ENCODE assay signal across 25 cellular contexts in genomic region chr3:52801839-52802238, GRCh38. TPM values are rescaled to one million over a fixed set of nuclear protein-coding genes. Genes with fewer than 3 reads are reported as not detected.
DNase-seq lines count a peak whose midpoint lies in the region; ATAC-seq and TF ChIP-seq lines count a peak whose summit lies in the region.
"Had no signal": no experiment of that assay in that cellular context is flagged by ENCODE, and none has a peak within 500 bp of the region (broad histone marks: within the 10 kb centered on the region; RNA-seq: fewer than 3 reads in every experiment).

No MANE protein-coding gene starts in this region.

- H3K4me1 Mint-ChIP-seq in chondrocyte (ENCODE audit: low read depth) = peaks cover 29% of the 10 kb centered on the region
- H3K4me1 Mint-ChIP-seq in progenitor cell of endocrine pancreas (ENCODE audit: low read depth) = no peaks in the 10 kb centered on the region
- H3K4me1 Mint-ChIP-seq: CD8-positive, alpha-beta memory T cell had no signal

- no peak overlapping the region for H3K27ac ChIP-seq in right lobe of liver
- H3K27ac ChIP-seq: C4-2B, SJSA1 had no signal

- H3K4me3 Mint-ChIP-seq in chondrocyte (ENCODE audit: unreplicated experiment) = no peak overlapping the region
- H3K4me3 Mint-ChIP-seq in progenitor cell of endocrine pancreas (ENCODE audit: low read depth) = no peak overlapping the region
- H3K4me3 Mint-ChIP-seq: CD8-positive, alpha-beta memory T cell had no signal

- H3K9me3 Mint-ChIP-seq in chondrocyte (ENCODE audit: low read depth) (no peaks in the 10 kb centered on the region), progenitor cell of endocrine pancreas (ENCODE audit: low read depth) (no peaks in the 10 kb centered on the region)
- H3K9me3 Mint-ChIP-seq: CD8-positive, alpha-beta memory T cell had no signal

- intact Hi-C loops in right lobe of liver (cut with DNase I) = loop anchor here in 1 of 2 donors (10.0 kb wide), 1 partner anchor 57 kb away; no protein-coding TSS in a partner anchor

- no peaks in the 10 kb centered on the region for H3K27me3 Mint-ChIP-seq in chondrocyte (ENCODE audit: low read depth)
- no peaks in the 10 kb centered on the region for H3K27me3 Mint-ChIP-seq in progenitor cell of endocrine pancreas

- H3K36me3 Mint-ChIP-seq in chondrocyte (ENCODE audit: low read depth) (peaks cover 2% of the 10 kb centered on the region), progenitor cell of endocrine pancreas (ENCODE audit: insufficient read depth) (no peaks in the 10 kb centered on the region)
- H3K36me3 Mint-ChIP-seq: CD8-positive, alpha-beta memory T cell had no signal

- ATAC-seq in HG02852 (IDR thresholded peaks at IDR 0.05; ENCODE audit: unreplicated experiment) (no peak), right lobe of liver (no peak)

- no peak overlapping the region for H3K4me3 ChIP-seq in right lobe of liver
- H3K4me3 ChIP-seq: SJSA1 had no signal

- no peak for TF ChIP-seq CTCF in chondrocyte (IDR thresholded peaks at IDR 0.05)
- TF ChIP-seq CTCF in progenitor cell of endocrine pancreas (IDR thresholded peaks at IDR 0.05; ENCODE audit: unreplicated experiment) = no peak
- no peak for TF ChIP-seq CTCF in right lobe of liver (IDR thresholded peaks at IDR 0.05)

- DNase-seq in EH (ENCODE audit: low read depth) (peak; percentile 39), chondrocyte (ENCODE audit: low spot score) (no peak), hepatic stellate cell (ENCODE audit: low spot score) (peak; percentile 34), progenitor cell of endocrine pancreas (ENCODE audit: low spot score, unreplicated experiment) (no peak), right lobe of liver (no peak)
- no peak for DNase-seq in activated effector memory CD4-positive, alpha-beta T cell treated with anti-CD3 and anti-CD28 coated beads, Interleukin-2, amount 50 U/mL, for 16 hours
- DNase-seq in stimulated activated CD4-positive, alpha-beta T cell treated with anti-CD3 and anti-CD28 coated beads, Interleukin-4, amount 100 ng/mL, for 1 hour = no peak
- DNase-seq: AML-193; CD8-positive, alpha-beta memory T cell; DMS53; EL; GF-D8; Karpas-422; NCI-H1694; NCI-H2081; NCI-H2171 treated with DMSO at 0.1 percent for 48 hours; NCI-H524 treated with DMSO at 0.1 percent for 48 hours; NCI-H82 had no signal

- H3K27me3 ChIP-seq in right lobe of liver = no peaks in the 10 kb centered on the region
- H3K27me3 ChIP-seq: SJSA1 had no signal

- peak overlapping the region; percentile 63 for H3K27ac Mint-ChIP-seq in chondrocyte (ENCODE audit: unreplicated experiment)
- peak overlapping the region; percentile 4 for H3K27ac Mint-ChIP-seq in progenitor cell of endocrine pancreas

- no peaks in the 10 kb centered on the region for H3K9me3 ChIP-seq in right lobe of liver
- H3K9me3 ChIP-seq: SJSA1 had no signal

- H3K36me3 ChIP-seq in right lobe of liver = peaks cover 10 to 99% (median 57%) of the 10 kb centered on the region in 4 donors
- H3K36me3 ChIP-seq: SJSA1 had no signal

- no peak for TF ChIP-seq POLR2A in right lobe of liver (IDR thresholded peaks at IDR 0.05)

- WGBS in right lobe of liver (ENCODE audit: insufficient coverage, low coverage, low lambda C conversion rate, missing lambda C conversion rate) = 71% methylated on average over 5 of the region's 5 CpGs

- H3K4me1 ChIP-seq in right lobe of liver = peaks cover 0 to 34% (median 12%) of the 10 kb centered on the region in 4 donors

RNA-seq across cellular contexts. Expression of gene ITIH3, which starts 7.2 kb away (rescaled TPM):
- total RNA-seq in chondrocyte (3.5 to 17.8 TPM (median 16.9 TPM) in 3 replicates), progenitor cell of endocrine pancreas (0.87 and 1.2 TPM in 2 replicates), right lobe of liver (1,000 to 10,000 TPM in 3 of 6 experiments, 100 to 1,000 TPM in 3; 742 to 1,822 (median 982) TPM)
- total RNA-seq: A673; CD8-positive, alpha-beta memory T cell; H4; M059J; OCI-LY7 had no signal

RNA-seq across cellular contexts. Expression of gene ITIH1, which starts 24.4 kb away (rescaled TPM):
- total RNA-seq in chondrocyte (not detected in 3 replicates), progenitor cell of endocrine pancreas (11.3 and 14.1 TPM in 2 replicates), right lobe of liver (1,000 to 10,000 TPM in 4 of 6 experiments, 100 to 1,000 TPM in 2; 376 to 1,846 (median 1,201) TPM)
- total RNA-seq: A673; CD8-positive, alpha-beta memory T cell; H4; M059J; OCI-LY7; SJSA1 had no signal

RNA-seq across cellular contexts. Expression of gene ITIH4, which starts 28.6 kb away (rescaled TPM):
- total RNA-seq in chondrocyte = 5.2 to 8.3 TPM (median 6.3 TPM) in 3 replicates
- total RNA-seq in progenitor cell of endocrine pancreas = 2.9 and 9.7 TPM in 2 replicates
- total RNA-seq in right lobe of liver = 1,000 to 10,000 TPM; 1,573 to 4,137 (median 3,531) TPM
- total RNA-seq: SJSA1 had no signal

RNA-seq across cellular contexts. Expression of gene NEK4, which starts 31.1 kb away (rescaled TPM):
- total RNA-seq in chondrocyte = 11.3 to 15.6 TPM (median 11.6 TPM) in 3 replicates
- 49.8 and 51.1 TPM in 2 replicates for total RNA-seq in progenitor cell of endocrine pancreas
- 10 to 100 TPM in 5 of 6 experiments, 1 to 10 TPM in 1; 7.3 to 18.9 (median 14.8) TPM for total RNA-seq in right lobe of liver

RNA-seq across cellular contexts. Expression of gene MUSTN1, which starts 33.0 kb away (rescaled TPM):
- 1.4 to 9.2 TPM (median 6.9 TPM) in 3 replicates for total RNA-seq in chondrocyte
- total RNA-seq in progenitor cell of endocrine pancreas = not detected in 2 replicates
- total RNA-seq in right lobe of liver = 1 to 10 TPM in 3 of 6 experiments, under 1 TPM in 1, not detected in 2; 0.59 to 9.9 (median 5.7) TPM
- total RNA-seq: A673, H4, SJSA1 had no signal

Comparison
In these comparisons a context has a peak if more than half of its experiments do, and no peak if none do; other contexts are left out.
1. DNase-seq: peak in EH (single experiment) and hepatic stellate cell (single experiment); none in chondrocyte (single experiment), progenitor cell of endocrine pancreas (single experiment), activated effector memory CD4-positive, alpha-beta T cell treated with anti-CD3 and anti-CD28 coated beads, Interleukin-2, amount 50 U/mL, for 16 hours (single experiment), stimulated activated CD4-positive, alpha-beta T cell treated with anti-CD3 and anti-CD28 coated beads, Interleukin-4, amount 100 ng/mL, for 1 hour (single experiment) and right lobe of liver (0 of 3).
2. RNA of gene ITIH3, which starts 7.2 kb away (total RNA-seq): 742 to 1,822 TPM in right lobe of liver; 3.5 to 17.8 TPM in chondrocyte and 0.87 to 1.2 TPM in progenitor cell of endocrine pancreas; every median in the first group is over 10 times any median in the second.
3. RNA of gene ITIH1, which starts 24.4 kb away (total RNA-seq): 376 to 1,846 TPM in right lobe of liver; 11.3 to 14.1 TPM in progenitor cell of endocrine pancreas and not detected in chondrocyte; every median in the first group is over 10 times any median in the second.
4. RNA of gene ITIH4, which starts 28.6 kb away (total RNA-seq): 1,573 to 4,137 TPM in right lobe of liver; 2.9 to 9.7 TPM in progenitor cell of endocrine pancreas and 5.2 to 8.3 TPM in chondrocyte; every median in the first group is over 100 times any median in the second.